11 cellular contexts compared by ENCODE assay signal in the genomic region with DNA sequence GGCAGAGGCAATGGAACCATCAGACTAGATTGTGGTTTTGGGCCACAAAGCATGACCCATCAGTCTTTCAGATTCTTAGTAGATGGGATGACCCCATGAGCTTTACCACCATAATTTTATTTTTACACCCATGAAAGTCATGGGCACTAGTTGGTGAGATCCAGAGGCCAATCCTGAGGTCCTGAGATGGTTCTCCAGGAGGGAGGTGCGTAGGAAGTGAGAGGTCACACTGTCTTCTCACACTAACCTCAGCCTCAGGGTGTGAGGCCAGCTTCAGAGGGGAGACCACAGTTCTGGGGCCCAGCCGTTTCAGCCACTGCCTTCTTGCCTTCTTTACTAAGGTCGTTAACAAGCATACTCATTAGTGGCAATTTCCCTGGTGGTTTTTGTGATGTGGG.
DNase-seq lines count a peak whose midpoint lies in the region; ATAC-seq, FAIRE-seq and TF ChIP-seq lines count a peak whose summit lies in the region.
"Had no signal": no experiment of that assay in that cellular context is flagged by ENCODE, and none has a peak within 500 bp of the region (broad histone marks: within the 10 kb centered on the region; RNA-seq: fewer than 3 reads in every experiment).

No MANE protein-coding gene starts in this region.

- peaks cover 6% of the 10 kb centered on the region for H3K9me3 Mint-ChIP-seq in MCF 10A (ENCODE audit: unreplicated experiment)

- TF ChIP-seq CTCF in K562 (IDR thresholded peaks at IDR 0.05 in 2 of 3, conservative IDR thresholded peaks at IDR 0.05 in 1 of 3; ENCODE audit: insufficient read depth in 2 of 3, low read depth in 1 of 3, low read length in 3 of 3) (no peak), MCF 10A (IDR thresholded peaks at IDR 0.05; ENCODE audit: unreplicated experiment) (no peak)

- no peak overlapping the region for H3K27ac Mint-ChIP-seq in MCF 10A (ENCODE audit: low read depth, unreplicated experiment)

- in situ Hi-C loops in K562 (cut with MboI) = no loop called here

- 0% methylated on average over 3 of the region's 3 CpGs for WGBS in K562 (ENCODE audit: insufficient coverage, low coverage, missing lambda C conversion rate)

- intact Hi-C loops in K562 (cut with micrococcal nuclease) (no loop called here), MCF 10A (cut with micrococcal nuclease) (no loop called here)

- TF ChIP-seq POLR2A in GM15510 (IDR thresholded peaks at IDR 0.05; ENCODE audit: borderline replicate concordance, extremely low read depth, insufficient read length) (peak; percentile 31), K562 (conservative IDR thresholded peaks at IDR 0.05) (no peak)

- CTCF ChIA-PET in K562 (lab: Yijun Ruan, JAX; ENCODE audit: low intra/inter-chr PET ratio) (no interaction called here), MCF 10A (lab: Yijun Ruan, JAX) (no interaction called here)

- no peak overlapping the region for H3K4me3 ChIP-seq in K562
- H3K4me3 ChIP-seq: psoas muscle had no signal

- no peak for TF ChIP-seq RAD21 in K562 (CRISPR knock-in tag; conservative IDR thresholded peaks at IDR 0.05 in 1 of 2, IDR thresholded peaks at IDR 0.05 in 1 of 2)

- H3K4me1 ChIP-seq in K562 (replicated peaks in 1 of 2; ENCODE audit: control insufficient read depth in 2 of 2, insufficient read depth in 2 of 2, low read length in 2 of 2) = no peaks in the 10 kb centered on the region; a peak in 1 of 5 replicates
- H3K4me1 ChIP-seq: psoas muscle had no signal

- peaks cover 6% of the 10 kb centered on the region for H3K36me3 Mint-ChIP-seq in MCF 10A (ENCODE audit: insufficient read depth, unreplicated experiment)

- H3K27ac ChIP-seq in K562 (ENCODE audit: extremely low read depth, low read depth, low read length) = no peak overlapping the region
- H3K27ac ChIP-seq: psoas muscle had no signal

- no peaks in the 10 kb centered on the region for H3K79me2 ChIP-seq in K562 (ENCODE audit: control insufficient read depth, insufficient read depth, low read length)

- H3K36me3 ChIP-seq in K562 (ENCODE audit: control insufficient read depth, insufficient read depth, low read length) = no peaks in the 10 kb centered on the region

- H3K4me2 ChIP-seq in K562 (ENCODE audit: insufficient read depth, low read length) = no peak overlapping the region

- FAIRE-seq in K562 (lab: Jason Lieb, UNC) = no peak

- H3K9me3 ChIP-seq in K562 (replicated peaks; ENCODE audit: control insufficient read depth, insufficient read depth, low read depth, low read length) = no peaks in the 10 kb centered on the region
- H3K9me3 ChIP-seq: psoas muscle had no signal

- H3K9me1 ChIP-seq in K562 (ENCODE audit: control insufficient read depth, insufficient read depth, low read length) = no peaks in the 10 kb centered on the region

- no peaks in the 10 kb centered on the region for H3K4me1 Mint-ChIP-seq in MCF 10A (ENCODE audit: insufficient read depth, unreplicated experiment)

- DNase-seq in K562 (ENCODE audit: extremely low read depth in 1 of 4, low spot score in 3 of 4) (no peak), MCF 10A (ENCODE audit: unreplicated experiment) (no peak), kidney tubule cell (ENCODE audit: low spot score) (no peak), anterior cingulate cortex (lab: John Stamatoyannopoulos, UW) (no peak)
- DNase-seq: left ventricle myocardium superior, psoas muscle, SHP77 had no signal

- TF ChIP-seq EP300 in K562 (IDR thresholded peaks at IDR 0.05; ENCODE audit: low read length) = no peak

- peak; percentile 32 for ATAC-seq in GM21423 (IDR thresholded peaks at IDR 0.05; ENCODE audit: unreplicated experiment)
- peak; percentile 21 for ATAC-seq in HG03439 (IDR thresholded peaks at IDR 0.05; ENCODE audit: unreplicated experiment)
- ATAC-seq in K562 = no peak
- no peak for ATAC-seq in HG03039 (IDR thresholded peaks at IDR 0.05; ENCODE audit: unreplicated experiment)
- ATAC-seq: left ventricle myocardium superior, psoas muscle had no signal

- H2AFZ ChIP-seq in K562 (ENCODE audit: low read depth, low read length) = no peak overlapping the region

- H4K20me1 ChIP-seq in K562 (replicated peaks; ENCODE audit: control insufficient read depth, insufficient read depth, low read length) = no peaks in the 10 kb centered on the region

- H3K27me3 ChIP-seq in K562 (ENCODE audit: control insufficient read depth in 2 of 2, insufficient read depth in 2 of 2, low read length in 2 of 2) = no peaks in the 10 kb centered on the region

- H3K9ac ChIP-seq in K562 (ENCODE audit: insufficient read depth in 1 of 2, low read depth in 2 of 2, low read length in 2 of 2) = no peak overlapping the region

- H3K4me3 Mint-ChIP-seq in MCF 10A (ENCODE audit: unreplicated experiment) = no peak overlapping the region

- POLR2A ChIA-PET in K562 (lab: Yijun Ruan, JAX) (no interaction called here), MCF 10A (lab: Yijun Ruan, JAX) (no interaction called here)

- no TSS peak for BruUV-seq in K562 (replicated peaks; lab: Mats Ljungman, UMichigan)
- no TSS peak for BruUV-seq in MCF 10A (replicated peaks; lab: Mats Ljungman, UMichigan)

- H3K27me3 Mint-ChIP-seq in MCF 10A (ENCODE audit: insufficient read depth, unreplicated experiment) = no peaks in the 10 kb centered on the region

TF ChIP-seq in K562, 482 proteins besides CTCF, POLR2A, EP300 and RAD21:
- TF ChIP-seq CREBBP (IDR thresholded peaks at IDR 0.05; ENCODE audit: low read depth, low read length) = no peak
- TF ChIP-seq NRF1 (conservative IDR thresholded peaks at IDR 0.05 in 1 of 2, IDR thresholded peaks at IDR 0.05 in 1 of 2) = no peak
- peak; percentile 27 for TF ChIP-seq ZFP36 (IDR thresholded peaks at IDR 0.05; ENCODE audit: low read depth, low read length, partially characterized antibody)
- no peak for TF ChIP-seq FOXK1 (CRISPR knock-in tag; IDR thresholded peaks at IDR 0.05; ENCODE audit: borderline replicate concordance)
- no peak for TF ChIP-seq ZNF121 (CRISPR knock-in tag; conservative IDR thresholded peaks at IDR 0.05)
- no peak for TF ChIP-seq ZNF778 (CRISPR knock-in tag; IDR thresholded peaks at IDR 0.05)

Comparison
In these comparisons a context has a peak if more than half of its experiments do, and no peak if none do; other contexts are left out.
1. ATAC-seq: peak in GM21423 (single experiment) and HG03439 (single experiment); none in K562 (single experiment) and HG03039 (single experiment).